15 cellular contexts compared by ENCODE assay signal in the genomic region with DNA sequence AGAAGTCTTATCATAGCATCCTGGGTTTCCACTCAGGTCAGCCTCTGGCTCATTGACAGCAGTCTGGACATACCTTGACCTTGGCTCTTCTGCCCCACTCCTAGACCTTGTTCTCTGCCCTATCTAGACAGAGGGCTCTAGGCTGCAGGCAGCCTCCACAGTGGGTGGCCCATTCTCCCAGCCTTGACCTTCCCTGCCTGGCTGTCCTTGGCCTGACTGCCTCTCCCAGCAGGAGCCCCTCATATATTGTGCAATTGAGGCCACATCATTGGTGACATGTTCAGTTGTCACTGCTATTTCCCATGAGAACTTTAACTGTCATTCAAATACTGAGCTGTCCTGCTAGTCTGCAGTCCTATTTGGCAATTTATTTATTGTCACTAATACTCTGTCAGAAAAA.
"Had no signal": no experiment of that assay in that cellular context is flagged by ENCODE, and none has a peak within 500 bp of the region (broad histone marks: within the 10 kb centered on the region; RNA-seq: fewer than 3 reads in every experiment).

No MANE protein-coding gene starts in this region.

- H3K9me3 Mint-ChIP-seq: activated T-helper 2 cell treated with anti-CD3 and anti-CD28 coated beads, Interferon-gamma antibody, Interleukin-2, Interleukin-4, amounts not matched to agents 10 μg/mL and 5 μg/mL and 100 μg/mL, durations not matched to agents 14 hours and 24 hours and 36 hours; stimulated activated naive B cell treated with anti-CD40 and anti-IgM and Interleukin-4, amounts not matched to agents 10 μg/mL and 1 μg/mL and 100 μg/mL, for 72 hours had no signal

- H3K4me2 ChIP-seq: hepatocyte had no signal

- H3K4me1 Mint-ChIP-seq: activated naive CD4-positive, alpha-beta T cell treated with anti-CD3 and anti-CD28 coated beads, Interleukin-2, amount 10 ng/mL, durations not matched to agents 7 days and 5 days; naive B cell; stimulated activated naive B cell treated with anti-CD40 and anti-IgM and Interleukin-4, amounts not matched to agents 10 μg/mL and 1 μg/mL and 100 μg/mL, for 72 hours had no signal

- ATAC-seq: activated CD4-positive, CD25-positive, alpha-beta regulatory T cell treated with anti-CD3 and anti-CD28 coated beads, Interleukin-2, amount 50 U/mL, for 24 hours; left lung had no signal

- H3K27me3 ChIP-seq: cardiac muscle cell, hepatocyte, transverse colon, vagina had no signal

- H3K79me2 ChIP-seq: hepatocyte had no signal

- DNase-seq: activated CD4-positive, alpha-beta T cell treated with anti-CD3 and anti-CD28 coated beads, Interleukin-2, amount 50 U/mL, for 1 hour; activated naive CD4-positive, alpha-beta T cell treated with anti-CD3 and anti-CD28 coated beads, Interleukin-2, amount 10 ng/mL, durations not matched to agents 7 days and 5 days; activated T-cell treated with anti-CD3 and anti-CD28 coated beads, Interleukin-2, amount 50 U/mL, for 1 hour; erythroblast; left lung; mammary epithelial cell; naive B cell; stimulated activated naive B cell treated with anti-CD40 and anti-IgM and Interleukin-4, amounts not matched to agents 10 μg/mL and 1 μg/mL and 100 μg/mL, for 72 hours; substantia nigra; transverse colon had no signal

- H3K4me3 Mint-ChIP-seq: activated naive CD4-positive, alpha-beta T cell treated with anti-CD3 and anti-CD28 coated beads, Interleukin-2, amount 10 ng/mL, durations not matched to agents 7 days and 5 days; naive B cell; stimulated activated naive B cell treated with anti-CD40 and anti-IgM and Interleukin-4, amounts not matched to agents 10 μg/mL and 1 μg/mL and 100 μg/mL, for 72 hours had no signal

- H2AFZ ChIP-seq: hepatocyte had no signal

- H3K36me3 Mint-ChIP-seq: activated naive CD4-positive, alpha-beta T cell treated with anti-CD3 and anti-CD28 coated beads, Interleukin-2, amount 10 ng/mL, durations not matched to agents 7 days and 5 days; naive B cell; stimulated activated naive B cell treated with anti-CD40 and anti-IgM and Interleukin-4, amounts not matched to agents 10 μg/mL and 1 μg/mL and 100 μg/mL, for 72 hours had no signal

- H3K27ac ChIP-seq: cardiac muscle cell, hepatocyte, left lung, transverse colon, vagina had no signal

- H3K4me3 ChIP-seq: cardiac muscle cell, hepatocyte, left lung, transverse colon, vagina had no signal

- H3K27ac Mint-ChIP-seq: activated naive CD4-positive, alpha-beta T cell treated with anti-CD3 and anti-CD28 coated beads, Interleukin-2, amount 10 ng/mL, durations not matched to agents 7 days and 5 days; activated T-helper 2 cell treated with anti-CD3 and anti-CD28 coated beads, Interferon-gamma antibody, Interleukin-2, Interleukin-4, amounts not matched to agents 10 μg/mL and 5 μg/mL and 100 μg/mL, durations not matched to agents 14 hours and 24 hours and 36 hours; naive B cell; stimulated activated naive B cell treated with anti-CD40 and anti-IgM and Interleukin-4, amounts not matched to agents 10 μg/mL and 1 μg/mL and 100 μg/mL, for 72 hours had no signal

- H3K4me1 ChIP-seq: left lung, transverse colon, vagina had no signal

- H3K9me3 ChIP-seq: left lung, transverse colon, vagina had no signal

- H3K36me3 ChIP-seq: cardiac muscle cell, left lung, transverse colon, vagina had no signal
